15 cellular contexts compared by ENCODE assay signal in genomic region chr3:187263270-187263669, GRCh38. TPM values are rescaled to one million over a fixed set of nuclear protein-coding genes. Genes with fewer than 3 reads are reported as not detected.
DNase-seq lines count a peak whose midpoint lies in the region; ATAC-seq and TF ChIP-seq lines count a peak whose summit lies in the region.
"Had no signal": no experiment of that assay in that cellular context is flagged by ENCODE, and none has a peak within 500 bp of the region (broad histone marks: within the 10 kb centered on the region; RNA-seq: fewer than 3 reads in every experiment).

No MANE protein-coding gene starts in this region.

- H3K27ac Mint-ChIP-seq in stimulated activated memory B cell treated with anti-CD40 and anti-IgM and Interleukin-4, amounts not matched to agents 10 μg/mL and 1 μg/mL and 100 μg/mL, for 72 hours = no peak overlapping the region
- H3K27ac Mint-ChIP-seq: dendritic cell treated with granulocyte-macrophage colony-stimulating factor and Interleukin-4, amounts not matched to agents 40 ng/mL and 50 ng/mL, for 4 days had no signal

- H3K27me3 ChIP-seq in MG63 = no peaks in the 10 kb centered on the region
- H3K27me3 ChIP-seq in osteoblast (ENCODE audit: insufficient read depth, low read length) = no peaks in the 10 kb centered on the region

- no peaks in the 10 kb centered on the region for H4K20me1 ChIP-seq in osteoblast (ENCODE audit: insufficient read depth, low read length)

- peak; percentile 26 for DNase-seq in MG63
- peak; percentile 18 for DNase-seq in fibroblast of pulmonary artery (ENCODE audit: low read depth)
- peak; percentile 37 for DNase-seq in osteoblast (ENCODE audit: insufficient read length, low spot score, missing footprints)
- DNase-seq in caudate nucleus (lab: John Stamatoyannopoulos, UW) = no peak
- DNase-seq: activated T-cell treated with anti-CD3 and anti-CD28 coated beads, Interleukin-2, amount 50 U/mL, for 4 hours; DMS 273 treated with DMSO at 0.1 percent for 48 hours; NCI-H345; stimulated activated CD4-positive, alpha-beta T cell treated with anti-CD3 and anti-CD28 coated beads, Interleukin-4, amount 100 ng/mL, for 4 hours had no signal

- H3K4me3 Mint-ChIP-seq in stimulated activated memory B cell treated with anti-CD40 and anti-IgM and Interleukin-4, amounts not matched to agents 10 μg/mL and 1 μg/mL and 100 μg/mL, for 72 hours = no peak overlapping the region
- H3K4me3 Mint-ChIP-seq: activated T-cell treated with anti-CD3 and anti-CD28 coated beads, Interleukin-2, amount 50 U/mL, for 4 hours; dendritic cell treated with granulocyte-macrophage colony-stimulating factor and Interleukin-4, amounts not matched to agents 40 ng/mL and 50 ng/mL, for 4 days had no signal

- no peak overlapping the region for H3K4me2 ChIP-seq in osteoblast (ENCODE audit: insufficient read depth, low read length)

- ATAC-seq in stimulated activated memory B cell treated with anti-CD40 and anti-IgM and Interleukin-4, amounts not matched to agents 10 μg/mL and 1 μg/mL and 100 μg/mL, for 72 hours = no peak
- ATAC-seq in HG03442 (IDR thresholded peaks at IDR 0.05; ENCODE audit: unreplicated experiment) (no peak), HG02852 (IDR thresholded peaks at IDR 0.05; ENCODE audit: unreplicated experiment) (no peak)
- ATAC-seq: activated T-cell treated with anti-CD3 and anti-CD28 coated beads, Interleukin-2, amount 50 U/mL, for 4 hours had no signal

- H2AFZ ChIP-seq in osteoblast (ENCODE audit: low read length) = no peak overlapping the region

- H3K4me1 Mint-ChIP-seq in stimulated activated memory B cell treated with anti-CD40 and anti-IgM and Interleukin-4, amounts not matched to agents 10 μg/mL and 1 μg/mL and 100 μg/mL, for 72 hours = no peaks in the 10 kb centered on the region

- H3K36me3 Mint-ChIP-seq in stimulated activated memory B cell treated with anti-CD40 and anti-IgM and Interleukin-4, amounts not matched to agents 10 μg/mL and 1 μg/mL and 100 μg/mL, for 72 hours = no peaks in the 10 kb centered on the region

- H3K79me2 ChIP-seq in osteoblast (ENCODE audit: insufficient read depth, low read length) = no peaks in the 10 kb centered on the region

- peaks cover 1% of the 10 kb centered on the region for H3K9me3 Mint-ChIP-seq in stimulated activated memory B cell treated with anti-CD40 and anti-IgM and Interleukin-4, amounts not matched to agents 10 μg/mL and 1 μg/mL and 100 μg/mL, for 72 hours

- no peak overlapping the region for H3K4me3 ChIP-seq in MG63
- no peak overlapping the region for H3K4me3 ChIP-seq in fibroblast of pulmonary artery (replicated peaks; ENCODE audit: low read depth, low read length)
- H3K4me3 ChIP-seq in osteoblast (ENCODE audit: insufficient read depth, low read length) = no peak overlapping the region

- H3K4me1 ChIP-seq in osteoblast (ENCODE audit: insufficient read depth, low read length) = peaks cover 22% of the 10 kb centered on the region

- peaks cover 67% of the 10 kb centered on the region for H3K36me3 ChIP-seq in MG63
- no peaks in the 10 kb centered on the region for H3K36me3 ChIP-seq in osteoblast (ENCODE audit: insufficient read depth, low read length)

- H3K9me3 ChIP-seq in MG63 = peaks cover 17% of the 10 kb centered on the region
- H3K9me3 ChIP-seq in osteoblast (ENCODE audit: low read depth, low read length) = no peaks in the 10 kb centered on the region

- peaks cover 44% of the 10 kb centered on the region for H3K27me3 Mint-ChIP-seq in stimulated activated memory B cell treated with anti-CD40 and anti-IgM and Interleukin-4, amounts not matched to agents 10 μg/mL and 1 μg/mL and 100 μg/mL, for 72 hours
- H3K27me3 Mint-ChIP-seq: dendritic cell treated with granulocyte-macrophage colony-stimulating factor and Interleukin-4, amounts not matched to agents 40 ng/mL and 50 ng/mL, for 4 days had no signal

- TF ChIP-seq CTCF in 22Rv1 (IDR thresholded peaks at IDR 0.05) = no peak
- no peak for TF ChIP-seq CTCF in fibroblast of pulmonary artery (IDR thresholded peaks at IDR 0.05; ENCODE audit: low read length, missing control alignments)
- TF ChIP-seq CTCF in osteoblast (IDR thresholded peaks at IDR 0.05; ENCODE audit: extremely low read depth, low read depth, low read length) = no peak

- H3K27ac ChIP-seq in 22Rv1 (peak overlapping the region; percentile 76), osteoblast (ENCODE audit: low read depth, low read length) (peak overlapping the region; percentile 45), caudate nucleus (ENCODE audit: low read depth, low read length) (no peak overlapping the region)

RNA-seq across cellular contexts. Expression of gene MASP1, which starts 28.3 kb away (rescaled TPM):
- 96.8 and 119 TPM in 2 replicates for total RNA-seq in MG63 (2014; rRNA removed; shearing (Covaris generic); ENCODE audit: low replicate concordance)
- total RNA-seq in osteoblast = 1.2 and 1.4 TPM in 2 replicates
- total RNA-seq: mononuclear cell, SK-MEL-5 had no signal

Comparison
In these comparisons a context has a peak if more than half of its experiments do, and no peak if none do; other contexts are left out.
1. DNase-seq: peak in MG63 (single experiment), fibroblast of pulmonary artery (single experiment) and osteoblast (single experiment); none in caudate nucleus (0 of 61).
2. RNA of gene MASP1, which starts 28.3 kb away (total RNA-seq): 96.8 to 119 TPM in MG63; 1.2 to 1.4 TPM in osteoblast; every median in the first group is over 10 times any median in the second.